ENCODE assay signal across 14 cellular contexts in the genomic region with DNA sequence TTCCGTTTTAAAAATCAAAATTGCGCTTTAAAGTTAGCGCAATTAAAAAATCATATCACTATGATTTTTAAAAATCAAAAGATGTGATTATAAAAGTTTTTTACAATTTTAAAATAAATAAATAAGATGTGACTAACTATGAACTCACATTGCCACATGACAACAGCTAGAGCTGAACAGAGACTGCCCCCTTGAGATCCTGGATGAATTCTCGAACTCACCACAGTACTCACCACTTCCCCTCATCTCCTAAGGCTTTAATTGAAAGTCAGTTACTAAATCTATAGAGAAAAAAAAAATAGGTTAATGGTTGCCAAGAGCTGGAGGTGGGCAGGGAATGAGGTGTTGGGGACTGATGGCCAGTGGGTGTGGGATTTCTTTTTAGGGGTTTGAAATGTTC.
DNase-seq lines count a peak whose midpoint lies in the region; ATAC-seq and TF ChIP-seq lines count a peak whose summit lies in the region.
"Had no signal": no experiment of that assay in that cellular context is flagged by ENCODE, and none has a peak within 500 bp of the region (broad histone marks: within the 10 kb centered on the region; RNA-seq: fewer than 3 reads in every experiment).

No MANE protein-coding gene starts in this region.

- H3K9me2 ChIP-seq in OCI-LY7 (ENCODE audit: insufficient read depth, low read length): no peaks in the 10 kb centered on the region

- WGBS in urinary bladder: 93% methylated on average over 4 of the region's 4 CpGs

- peak; percentile 16 for TF ChIP-seq CTCF in cardiac muscle cell (IDR thresholded peaks at IDR 0.05; ENCODE audit: low read depth, low read length)
- TF ChIP-seq CTCF in OCI-LY7 (conservative IDR thresholded peaks at IDR 0.05; ENCODE audit: low read length): peak; percentile 76
- TF ChIP-seq CTCF in GM20000 (IDR thresholded peaks at IDR 0.05; ENCODE audit: extremely low read depth, missing control alignments): no peak

- H3K36me3 ChIP-seq in cardiac muscle cell (no peaks in the 10 kb centered on the region), OCI-LY7 (ENCODE audit: insufficient read depth, low read length) (no peaks in the 10 kb centered on the region), urinary bladder (ENCODE audit: insufficient read depth) (no peaks in the 10 kb centered on the region)
- H3K36me3 ChIP-seq: left ventricle myocardium inferior, SJCRH30 had no signal

- ATAC-seq in left ventricle myocardium superior (no peak), GM21390 (IDR thresholded peaks at IDR 0.05; ENCODE audit: unreplicated experiment) (no peak), GM18517 (IDR thresholded peaks at IDR 0.05; ENCODE audit: unreplicated experiment) (no peak)
- ATAC-seq: right cardiac atrium had no signal

- no TSS peak for BruUV-seq in OCI-LY7 (replicated peaks; lab: Mats Ljungman, UMichigan)

- H3K9me3 ChIP-seq in cardiac muscle cell (ENCODE audit: low read depth) (no peaks in the 10 kb centered on the region), OCI-LY7 (ENCODE audit: low read length) (no peaks in the 10 kb centered on the region)
- H3K9me3 ChIP-seq: left ventricle myocardium inferior, SJCRH30 had no signal

- H3K27ac ChIP-seq in cardiac muscle cell (no peak overlapping the region), OCI-LY7 (ENCODE audit: low read depth, low read length, poor library complexity, severe bottlenecking) (no peak overlapping the region), urinary bladder (ENCODE audit: low read depth) (peak overlapping the region; percentile 50)
- H3K27ac ChIP-seq: KMS-11, left ventricle myocardium inferior, SJCRH30 had no signal

- H2AFZ ChIP-seq in OCI-LY7 (ENCODE audit: low read length): no peak overlapping the region

- peak in 1 of 2 donors; percentile 38 for DNase-seq in cardiac muscle cell (ENCODE audit: low read depth in 1 of 2, low spot score in 1 of 2)
- DNase-seq in left ventricle myocardium superior: no peak
- peak; percentile 53 for DNase-seq in OCI-LY7 (ENCODE audit: low spot score)
- peak; percentile 58 for DNase-seq in fibroblast of peridontal ligament (ENCODE audit: extremely low read depth)
- DNase-seq in GM20000 (ENCODE audit: low spot score): no peak
- DNase-seq: activated T-cell treated with anti-CD3 and anti-CD28 coated beads, Interleukin-2, amount 50 U/mL, for 1 hour; left ventricle myocardium inferior; right cardiac atrium; SJCRH30; stimulated activated CD8-positive, alpha-beta memory T cell treated with anti-CD3 and anti-CD28 coated beads, Interleukin-4, amount 100 ng/mL, for 48 hours had no signal

- no peak overlapping the region for H3K4me2 ChIP-seq in OCI-LY7 (ENCODE audit: low read length)
- H3K4me2 ChIP-seq: KMS-11 had no signal

- peaks cover 33% of the 10 kb centered on the region for H3K4me1 ChIP-seq in cardiac muscle cell (ENCODE audit: low read depth)
- H3K4me1 ChIP-seq in OCI-LY7 (ENCODE audit: insufficient read depth, low read length, poor library complexity, severe bottlenecking): peaks cover 34% of the 10 kb centered on the region
- no peaks in the 10 kb centered on the region for H3K4me1 ChIP-seq in urinary bladder (ENCODE audit: insufficient read depth)
- H3K4me1 ChIP-seq: SJCRH30 had no signal

- H3K4me3 ChIP-seq in cardiac muscle cell: no peak overlapping the region
- no peak overlapping the region for H3K4me3 ChIP-seq in OCI-LY7 (ENCODE audit: low read depth, low read length, poor library complexity, severe bottlenecking)
- H3K4me3 ChIP-seq in urinary bladder (ENCODE audit: low read depth, low read length): no peak overlapping the region
- H3K4me3 ChIP-seq: left ventricle myocardium inferior, SJCRH30 had no signal

- no peaks in the 10 kb centered on the region for H3K27me3 ChIP-seq in cardiac muscle cell
- H3K27me3 ChIP-seq: SJCRH30 had no signal

- CTCF ChIA-PET in OCI-LY7 (lab: Charles Lee; ENCODE audit: unreplicated experiment): no interaction called here

- H3K79me2 ChIP-seq in OCI-LY7 (ENCODE audit: insufficient read depth, low read depth, low read length): no peaks in the 10 kb centered on the region

- no peaks in the 10 kb centered on the region for H4K20me1 ChIP-seq in OCI-LY7 (ENCODE audit: insufficient read depth, low read length)

- intact Hi-C loops in left ventricle myocardium superior (cut with micrococcal nuclease) (no loop called here), OCI-LY7 (cut with micrococcal nuclease; ENCODE audit: unreplicated experiment) (loop anchor here (2.0 kb wide), 1 partner anchor 160 kb away; no protein-coding TSS in a partner anchor)

- POLR2A ChIA-PET in OCI-LY7 (lab: Charles Lee): interaction anchor here (0.5 to 0.9 kb wide), 5 partner anchors 32 to 1536 kb away, joined by 3 to 4 read pairs (median 3); no protein-coding TSS in a partner anchor

Comparison
In these comparisons a context has a peak if more than half of its experiments do, and no peak if none do; other contexts are left out.
1. DNase-seq: peak in OCI-LY7 (single experiment) and fibroblast of peridontal ligament (single experiment); none in left ventricle myocardium superior (single experiment) and GM20000 (single experiment).